ENCODE assay signal across 19 cellular contexts in genomic region chr2:14678754-14679153, GRCh38. TPM values are rescaled to one million over a fixed set of nuclear protein-coding genes. Genes with fewer than 3 reads are reported as not detected.
DNase-seq lines count a peak whose midpoint lies in the region; ATAC-seq, FAIRE-seq and TF ChIP-seq lines count a peak whose summit lies in the region.
"Had no signal": no experiment of that assay in that cellular context is flagged by ENCODE, and none has a peak within 500 bp of the region (broad histone marks: within the 10 kb centered on the region; RNA-seq: fewer than 3 reads in every experiment).

No MANE protein-coding gene starts in this region.

- no peak overlapping the region for H3K27ac ChIP-seq in GM23248
- no peak overlapping the region for H3K27ac ChIP-seq in mammary epithelial cell (ENCODE audit: insufficient read depth, low read depth, low read length)
- H3K27ac ChIP-seq in gastroesophageal sphincter: no peak overlapping the region
- no peak overlapping the region for H3K27ac ChIP-seq in small intestine (ENCODE audit: low read depth in 1 of 2, low read length in 1 of 2)
- H3K27ac ChIP-seq: SJSA1 had no signal

- H2AFZ ChIP-seq in GM23248 (no peak overlapping the region), mammary epithelial cell (ENCODE audit: low read depth, low read length) (no peak overlapping the region)

- FAIRE-seq in small intestine (lab: Jason Lieb, UNC): no peak
- FAIRE-seq: GM12891 had no signal

- H3K9me3 ChIP-seq in GM23248 (ENCODE audit: low read depth) (no peaks in the 10 kb centered on the region), mammary epithelial cell (replicated peaks; ENCODE audit: insufficient read depth, low read length) (no peaks in the 10 kb centered on the region), gastroesophageal sphincter (no peaks in the 10 kb centered on the region), small intestine (ENCODE audit: control insufficient read depth, low read depth) (no peaks in the 10 kb centered on the region)

- H3F3A ChIP-seq in GM23248 (ENCODE audit: insufficient read depth): no peaks in the 10 kb centered on the region

- in situ Hi-C loops in GM23248 (cut with MboI): no loop called here
- in situ Hi-C loops in mammary epithelial cell (cut with MboI; ENCODE audit: low sequenced_read_pairs in 2 of 2): no loop called here

- dilution Hi-C loops in mammary epithelial cell (cut with HindIII; ENCODE audit: low sequenced_read_pairs): no loop called here

- no peak for TF ChIP-seq EP300 in gastroesophageal sphincter (IDR thresholded peaks at IDR 0.05)

- ATAC-seq in gastroesophageal sphincter (peak; percentile 50), HG02852 (IDR thresholded peaks at IDR 0.05; ENCODE audit: unreplicated experiment) (no peak), esophagus mucosa (no peak)

- H4K20me1 ChIP-seq in GM23248 (ENCODE audit: insufficient read depth): no peaks in the 10 kb centered on the region
- H4K20me1 ChIP-seq in mammary epithelial cell (ENCODE audit: insufficient read depth, low read length): no peaks in the 10 kb centered on the region

- TF ChIP-seq POLR2A in gastroesophageal sphincter (IDR thresholded peaks at IDR 0.05): no peak

- intact Hi-C loops in mammary epithelial cell (cut with micrococcal nuclease): no loop called here

- H3K9me2 ChIP-seq in GM23248 (ENCODE audit: insufficient read depth): no peaks in the 10 kb centered on the region

- H3K4me2 ChIP-seq in GM23248 (ENCODE audit: unreplicated experiment) (no peak overlapping the region), mammary epithelial cell (ENCODE audit: insufficient read depth, low read depth, low read length) (no peak overlapping the region)

- DNase-seq in GM23248: peak; percentile 5
- DNase-seq in mammary epithelial cell: peak; percentile 22
- no peak for DNase-seq in globus pallidus (ENCODE audit: low spot score)
- DNase-seq in small intestine: no peak
- DNase-seq: C1 segment of cervical spinal cord; IMR-90; Kasumi-1; NCI-H1436 treated with DMSO at 0.1 percent for 48 hours; NCI-H2107; NCI-H345; NCI-H69; NK-92 treated with Interleukin-12 subunit alpha and Interleukin-12 subunit beta, amount 100 ng/mL, for 24 hours; OCI-M1; SW 1271 had no signal

- CTCF ChIA-PET in mammary epithelial cell (lab: Charles Lee; ENCODE audit: low non-redundant PET): no interaction called here

- H3K4me1 ChIP-seq in GM23248 (ENCODE audit: insufficient read depth) (no peaks in the 10 kb centered on the region), mammary epithelial cell (ENCODE audit: insufficient read depth, low read length) (no peaks in the 10 kb centered on the region), gastroesophageal sphincter (peaks cover 0 to 10% (median 0%) of the 10 kb centered on the region in 3 donors), small intestine (ENCODE audit: control insufficient read depth in 2 of 2, insufficient read depth in 1 of 2, low read depth in 1 of 2, low read length in 1 of 2) (no peaks in the 10 kb centered on the region)
- H3K4me1 ChIP-seq: SJSA1 had no signal

- H3K9ac ChIP-seq in GM23248 (no peak overlapping the region), mammary epithelial cell (ENCODE audit: insufficient read depth, low read length) (no peak overlapping the region)

- no peaks in the 10 kb centered on the region for H3K79me2 ChIP-seq in GM23248 (ENCODE audit: insufficient read depth)
- H3K79me2 ChIP-seq in mammary epithelial cell (ENCODE audit: insufficient read depth, low read length): no peaks in the 10 kb centered on the region

- no peaks in the 10 kb centered on the region for H3K27me3 ChIP-seq in GM23248 (replicated peaks; ENCODE audit: insufficient read depth)
- H3K27me3 ChIP-seq in mammary epithelial cell (ENCODE audit: insufficient read depth, low read length): no peaks in the 10 kb centered on the region
- no peaks in the 10 kb centered on the region for H3K27me3 ChIP-seq in gastroesophageal sphincter
- no peaks in the 10 kb centered on the region for H3K27me3 ChIP-seq in small intestine (ENCODE audit: control insufficient read depth in 2 of 2, insufficient read depth in 2 of 2, low read length in 2 of 2)
- H3K27me3 ChIP-seq: SJSA1 had no signal

- BruUV-seq in mammary epithelial cell (replicated peaks; lab: Mats Ljungman, UMichigan): no TSS peak

- TF ChIP-seq CTCF in mammary epithelial cell (conservative IDR thresholded peaks at IDR 0.05 in 1 of 2, IDR thresholded peaks at IDR 0.05 in 1 of 2; ENCODE audit: extremely low read depth in 1 of 2, insufficient read depth in 1 of 2, low read depth in 1 of 2, low read length in 2 of 2) (no peak), gastroesophageal sphincter (IDR thresholded peaks at IDR 0.05) (no peak)

- H3K36me3 ChIP-seq in GM23248 (ENCODE audit: low read depth): no peaks in the 10 kb centered on the region
- no peaks in the 10 kb centered on the region for H3K36me3 ChIP-seq in mammary epithelial cell (ENCODE audit: insufficient read depth, low read length)
- no peaks in the 10 kb centered on the region for H3K36me3 ChIP-seq in gastroesophageal sphincter
- no peaks in the 10 kb centered on the region for H3K36me3 ChIP-seq in small intestine (ENCODE audit: control insufficient read depth in 2 of 2, insufficient read depth in 2 of 2, low read length in 2 of 2)
- H3K36me3 ChIP-seq: SJSA1 had no signal

- no peak overlapping the region for H3K4me3 ChIP-seq in GM23248
- no peak overlapping the region for H3K4me3 ChIP-seq in mammary epithelial cell (replicated peaks in 1 of 3; ENCODE audit: insufficient read depth in 1 of 3, low read depth in 2 of 3, low read length in 3 of 3)
- H3K4me3 ChIP-seq in gastroesophageal sphincter: no peak overlapping the region
- no peak overlapping the region for H3K4me3 ChIP-seq in small intestine (ENCODE audit: low read depth in 1 of 2, low read length in 2 of 2)
- H3K4me3 ChIP-seq: SJSA1 had no signal

RNA-seq across cellular contexts. Expression of gene LRATD1, which starts 46.2 kb away (rescaled TPM):
- total RNA-seq in GM23248 (2014; rRNA removed; shearing (Covaris generic)): 0.63 and 1.2 TPM in 2 replicates
- polyA plus RNA-seq in GM23248 (2016; fragmentation: Nextera tagmentation; extraction: Ambion mirVana): 0.86 and 1.3 TPM in 2 replicates
- total RNA-seq in mammary epithelial cell: 10 to 100 TPM in 1 of 2 donors, 1 to 10 TPM in 1; 8.2 to 14.8 TPM
- polyA plus RNA-seq in mammary epithelial cell: 4.6 TPM
- 4.1 TPM for polyA minus RNA-seq in mammary epithelial cell
- 10 to 100 TPM in 2 of 4 donors, 1 to 10 TPM in 2; 1.9 to 12.7 (median 9.7) TPM for total RNA-seq in gastroesophageal sphincter
- polyA plus RNA-seq in small intestine: 10 to 100 TPM; 24.6 to 41.2 (median 33.2) TPM
- total RNA-seq in esophagus mucosa: 74.7 TPM
- total RNA-seq: SJSA1 had no signal

Comparison
In these comparisons a context has a peak if more than half of its experiments do, and no peak if none do; other contexts are left out.
1. DNase-seq: peak in GM23248 (single experiment) and mammary epithelial cell (single experiment); none in globus pallidus (single experiment) and small intestine (single experiment).